ENCODE assay signal across 9 cellular contexts in the genomic region with DNA sequence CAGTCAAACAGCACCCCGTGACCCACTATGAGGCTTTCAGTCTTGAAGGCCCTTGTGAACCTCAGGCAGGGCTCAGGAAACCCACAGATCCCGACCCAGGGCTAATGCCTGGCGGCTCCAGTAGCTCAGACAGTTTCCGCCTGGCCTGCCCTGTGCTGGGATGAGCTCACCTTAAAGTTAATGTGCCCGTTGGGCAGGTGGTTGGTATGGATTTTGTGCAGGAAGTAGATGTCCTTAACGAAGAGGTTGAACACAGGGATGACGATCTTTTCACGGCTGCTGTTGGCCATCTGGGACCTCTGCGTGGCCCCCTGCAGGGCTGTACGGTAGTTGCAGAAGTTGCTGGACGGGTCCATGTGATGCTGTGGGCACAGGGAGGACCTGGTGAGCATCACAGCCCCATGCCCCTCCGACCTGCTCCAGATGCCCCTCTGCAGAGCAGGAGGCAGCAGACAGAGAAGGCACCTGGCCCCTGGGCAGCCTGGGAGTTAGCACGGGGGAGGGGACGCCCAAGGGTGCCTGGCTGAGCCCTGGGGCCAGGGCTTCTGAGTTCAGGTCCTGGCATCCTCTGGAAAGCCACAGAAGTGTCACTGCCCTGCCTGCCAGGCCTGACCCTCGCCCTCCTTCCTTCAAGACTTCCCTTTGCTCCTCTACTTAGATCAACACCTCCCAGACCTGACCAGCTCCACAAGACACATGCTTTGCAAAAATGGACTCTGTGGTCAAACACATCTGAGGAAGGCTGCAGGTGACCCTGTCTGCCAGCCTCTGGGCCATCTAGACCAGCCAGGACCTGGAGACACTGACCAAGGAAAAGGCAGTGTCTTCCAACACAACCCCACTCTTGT.
DNase-seq lines count a peak whose midpoint lies in the region; ATAC-seq and TF ChIP-seq lines count a peak whose summit lies in the region.
"Had no signal": no experiment of that assay in that cellular context is flagged by ENCODE, and none has a peak within 500 bp of the region (broad histone marks: within the 10 kb centered on the region; RNA-seq: fewer than 3 reads in every experiment).

No MANE protein-coding gene starts in this region.

- H3K36me3 ChIP-seq in RWPE2 (ENCODE audit: low read depth), result no peaks in the 10 kb centered on the region

- H3K27me3 ChIP-seq in RWPE2 (ENCODE audit: insufficient read depth, poor library complexity, severe bottlenecking), result no peaks in the 10 kb centered on the region
- H3K27me3 ChIP-seq: hepatocyte had no signal

- H3K27me3 Mint-ChIP-seq in effector memory CD8-positive, alpha-beta T cell, result no peaks in the 10 kb centered on the region

- no peaks in the 10 kb centered on the region for H3K9me3 Mint-ChIP-seq in effector memory CD8-positive, alpha-beta T cell

- H3K36me3 Mint-ChIP-seq in effector memory CD8-positive, alpha-beta T cell (ENCODE audit: insufficient read depth), result peaks cover 26% of the 10 kb centered on the region

- POLR2A ChIA-PET in AG04449 (lab: Yijun Ruan, JAX), result no interaction called here

- CTCF ChIA-PET in AG04449 (lab: Yijun Ruan, JAX), result no interaction called here

- H3K9me3 ChIP-seq in RWPE2 (ENCODE audit: severe bottlenecking), result no peaks in the 10 kb centered on the region

- H3K27ac Mint-ChIP-seq in effector memory CD8-positive, alpha-beta T cell, result peak overlapping the region in 1 of 2 donors; percentile 49

- H3K4me3 ChIP-seq in AG04449 (ENCODE audit: low read depth, low read length), result no peak overlapping the region
- H3K4me3 ChIP-seq in GM12875 (ENCODE audit: low read depth, low read length), result no peak overlapping the region
- H3K4me3 ChIP-seq in RWPE2 (ENCODE audit: severe bottlenecking), result no peak overlapping the region
- H3K4me3 ChIP-seq: hepatocyte had no signal

- H3K27ac ChIP-seq in RWPE2 (ENCODE audit: poor library complexity, severe bottlenecking), result no peak overlapping the region
- H3K27ac ChIP-seq: hepatocyte had no signal

- ATAC-seq in RWPE2 (ENCODE audit: low read depth) (no peak), GM18868 (IDR thresholded peaks at IDR 0.05; ENCODE audit: unreplicated experiment) (no peak)
- no peak for ATAC-seq in effector memory CD8-positive, alpha-beta T cell (replicated peaks)

- DNase-seq in AG04449 (ENCODE audit: low read depth, low spot score), result no peak
- peak; percentile 29 for DNase-seq in RWPE2 (ENCODE audit: low spot score)
- DNase-seq in hepatic stellate cell (ENCODE audit: low spot score), result peak; percentile 59
- DNase-seq in effector memory CD8-positive, alpha-beta T cell, result no peak
- no peak for DNase-seq in NCI-H187 treated with DMSO at 0.1 percent for 48 hours (lab: John Stamatoyannopoulos, UW)
- DNase-seq in NCI-H2171 treated with DMSO at 0.1 percent for 48 hours (lab: John Stamatoyannopoulos, UW), result no peak

- no peaks in the 10 kb centered on the region for H3K4me1 ChIP-seq in RWPE2 (ENCODE audit: insufficient read depth, poor library complexity, severe bottlenecking)

- TF ChIP-seq CTCF in AG04449 (IDR thresholded peaks at IDR 0.05; ENCODE audit: insufficient read depth, low read length, missing control alignments) (peak; percentile 59), GM12875 (IDR thresholded peaks at IDR 0.05; ENCODE audit: borderline replicate concordance, insufficient read depth, low read depth, low read length) (peak; percentile 67), RWPE2 (IDR thresholded peaks at IDR 0.05; ENCODE audit: poor library complexity, severe bottlenecking) (no peak)

- H3K4me1 Mint-ChIP-seq in effector memory CD8-positive, alpha-beta T cell (ENCODE audit: low read depth in 2 of 2), result peaks cover 6 to 7% of the 10 kb centered on the region in 2 donors

- H3K4me3 Mint-ChIP-seq in effector memory CD8-positive, alpha-beta T cell, result no peak overlapping the region

Comparison
In these comparisons a context has a peak if more than half of its experiments do, and no peak if none do; other contexts are left out.
1. DNase-seq: peak in RWPE2 (single experiment) and hepatic stellate cell (single experiment); none in AG04449 (single experiment), effector memory CD8-positive, alpha-beta T cell (0 of 3), NCI-H187 treated with DMSO at 0.1 percent for 48 hours (single experiment) and NCI-H2171 treated with DMSO at 0.1 percent for 48 hours (single experiment).